In the genomic region with DNA sequence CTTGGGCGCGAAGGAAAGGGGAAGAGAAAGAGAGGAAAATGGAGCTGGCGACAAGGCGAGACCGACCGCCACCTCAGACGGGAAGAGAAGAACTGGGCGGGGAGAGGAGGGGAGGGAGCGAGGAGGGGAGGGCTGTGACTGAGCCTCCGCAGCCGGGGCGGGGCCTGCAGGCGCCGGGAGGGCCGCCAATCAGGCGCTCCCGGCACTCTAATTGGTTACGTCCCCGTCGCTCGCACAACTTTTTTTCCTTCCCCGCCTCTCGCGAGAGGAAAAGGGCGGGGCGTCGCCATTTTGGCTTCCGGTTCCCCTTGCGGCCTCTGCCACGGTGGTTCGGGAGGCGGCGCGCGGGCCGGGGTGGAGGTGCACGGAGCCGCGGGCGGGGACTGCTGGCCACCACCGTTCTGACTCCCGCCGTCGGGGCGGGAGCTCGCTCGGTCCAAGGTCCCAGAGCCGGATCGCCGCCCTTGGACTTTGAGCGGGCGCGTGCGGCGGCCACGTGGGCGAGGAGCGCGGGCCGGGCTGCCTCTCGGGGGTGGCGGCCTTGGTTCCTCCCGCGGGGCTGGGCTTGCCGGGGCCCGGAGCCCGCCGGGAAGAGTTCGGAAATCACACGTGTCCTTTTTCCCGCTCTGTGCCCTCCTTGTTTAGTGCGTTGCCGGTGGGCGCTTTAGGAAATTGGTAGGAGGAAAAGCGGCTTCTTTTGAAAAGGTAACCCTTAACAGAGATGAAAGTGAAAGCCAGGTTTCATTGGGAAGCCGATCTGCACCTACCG, we compare ENCODE assay signal across 8 cellular contexts. TPM values are rescaled to one million over a fixed set of nuclear protein-coding genes. Genes with fewer than 3 reads are reported as not detected.
DNase-seq lines count a peak whose midpoint lies in the region; ATAC-seq, FAIRE-seq and TF ChIP-seq lines count a peak whose summit lies in the region.

TSS of gene GDI2 (minus strand) at position 94 of the 769 bp plus-strand sequence. CDS start 176 bp downstream, outside the sequence.

- FAIRE-seq in HepG2 (lab: Jason Lieb, UNC), result peak; percentile 43

- no peaks in the 10 kb centered on the region for H3K27me3 ChIP-seq in CD4-positive, alpha-beta T cell (ENCODE audit: control insufficient read depth, insufficient read depth, low read length)
- H3K27me3 ChIP-seq in HepG2 (ENCODE audit: control insufficient read depth in 1 of 2, insufficient read depth in 2 of 2, low read length in 2 of 2), result peaks cover 0 to 3% of the 10 kb centered on the region in 2 experiments; a peak in 1 of 5 replicates

- TF ChIP-seq EP300 in HepG2 (IDR thresholded peaks at IDR 0.05; ENCODE audit: low read depth in 2 of 2, low read length in 2 of 2), result peak in 1 of 2 experiments; percentile 72; a peak in 3 of 4 replicates
- peak; percentile 84 for TF ChIP-seq EP300 in HepG2 (CRISPR knock-in tag; IDR thresholded peaks at IDR 0.05; ENCODE audit: borderline replicate concordance)

- intact Hi-C loops in CD4-positive, alpha-beta T cell (cut with DNase I, micrococcal nuclease), result loop anchor here (1.0 to 5.0 kb wide), 6 partner anchors 36 to 129 kb away; partner anchors contain the start of genes TASOR2 (in 2 of the 2) and ANKRD16 (in 1 of the 2)
- intact Hi-C loops in HepG2 (cut with micrococcal nuclease; ENCODE audit: unreplicated experiment), result loop anchor here (5.0 kb wide), 1 partner anchor 74 kb away; the partner anchor contains the start of gene ANKRD16

- no peaks in the 10 kb centered on the region for H3K9me3 ChIP-seq in CD4-positive, alpha-beta T cell (ENCODE audit: control insufficient read depth, low read length)
- H3K9me3 ChIP-seq in HepG2 (ENCODE audit: low read length), result no peaks in the 10 kb centered on the region

- in situ Hi-C loops in HepG2 (cut with HindIII; ENCODE audit: extremely low pct_ligation_motif_present, low pct_unique_long_range_greater_than_20kb), result loop anchor here (10.0 kb wide), 1 partner anchor 61 kb away; no protein-coding TSS in a partner anchor

- peak within 1 kb of the TSS; percentile 97 for H3K27ac ChIP-seq in CD4-positive, alpha-beta T cell (ENCODE audit: low read depth, low read length)
- peak within 1 kb of the TSS; percentile 100 for H3K27ac ChIP-seq in HepG2 (ENCODE audit: extremely low read length, insufficient read depth, low read length)

- H3K27me3 Mint-ChIP-seq in CD4-positive, alpha-beta T cell, result no peaks in the 10 kb centered on the region

- TF ChIP-seq RAD21 in HepG2 (CRISPR knock-in tag; IDR thresholded peaks at IDR 0.05), result peak; percentile 58

- H3K79me2 ChIP-seq in HepG2 (ENCODE audit: insufficient read depth, low read length), result peaks cover 51% of the 10 kb centered on the region

- H3K4me2 ChIP-seq in HepG2 (ENCODE audit: low read depth, low read length), result peak within 1 kb of the TSS; percentile 90

- peaks cover 23% of the 10 kb centered on the region for H3K36me3 Mint-ChIP-seq in CD4-positive, alpha-beta T cell (ENCODE audit: low read depth)

- CTCF ChIA-PET in CD4-positive, alpha-beta T cell (lab: Charles Lee), result interaction anchor here (0.8 to 1.2 kb wide), 3 partner anchors 9 to 76 kb away, joined by 3 read pairs; partner anchors contain the start of genes ANKRD16 and FBH1
- CTCF ChIA-PET in HepG2 (lab: Yijun Ruan, JAX; ENCODE audit: low intra/inter-chr PET ratio, low total read pairs), result no interaction called here

- no TSS peak for BruUV-seq in HepG2 (replicated peaks; lab: Mats Ljungman, UMichigan)

- H3K9me3 Mint-ChIP-seq in CD4-positive, alpha-beta T cell, result no peaks in the 10 kb centered on the region

- no peaks in the 10 kb centered on the region for H3K36me3 ChIP-seq in HepG2 (replicated peaks in 1 of 2; ENCODE audit: control insufficient read depth in 1 of 2, insufficient read depth in 2 of 2, low read length in 2 of 2)

- 1% methylated on average over 29 of the region's 77 CpGs for WGBS in HepG2 (ENCODE audit: low lambda C conversion rate)

- peak; percentile 94 for ATAC-seq in CD4-positive, alpha-beta T cell (ENCODE audit: poor library complexity)
- peak; percentile 73 for ATAC-seq in GM19452 (IDR thresholded peaks at IDR 0.05; ENCODE audit: unreplicated experiment)
- peak; percentile 29 for ATAC-seq in HG03575 (IDR thresholded peaks at IDR 0.05; ENCODE audit: extremely low read depth, insufficient number of reproducible peaks, low FRiP score, unreplicated experiment)
- ATAC-seq in HepG2, result peak; percentile 90

- H4K20me1 ChIP-seq in HepG2 (ENCODE audit: insufficient read depth, low read length), result peaks cover 41% of the 10 kb centered on the region

- peak within 1 kb of the TSS; percentile 95 for H3K4me3 Mint-ChIP-seq in CD4-positive, alpha-beta T cell

- H3K4me3 ChIP-seq in HepG2 (replicated peaks in 1 of 3; ENCODE audit: insufficient read depth in 1 of 3, low read depth in 2 of 3, low read length in 3 of 3), result peak within 1 kb of the TSS; percentile 89 to 100 (median 97)

- H3K9ac ChIP-seq in HepG2 (ENCODE audit: insufficient read depth, low read depth, low read length), result peak within 1 kb of the TSS; percentile 99

- peaks cover 60% of the 10 kb centered on the region for H3K4me1 Mint-ChIP-seq in CD4-positive, alpha-beta T cell (ENCODE audit: low read depth)

- H3K27ac Mint-ChIP-seq in CD4-positive, alpha-beta T cell, result peak within 1 kb of the TSS; percentile 89

- peaks cover 62% of the 10 kb centered on the region for H3K4me1 ChIP-seq in HepG2 (ENCODE audit: insufficient read depth, low read length)

- no peak for TF ChIP-seq CTCF in CD4-positive, alpha-beta T cell (IDR thresholded peaks at IDR 0.05)
- no peak for TF ChIP-seq CTCF in HepG2 (CRISPR knock-in tag; IDR thresholded peaks at IDR 0.05)

- H2AFZ ChIP-seq in HepG2 (ENCODE audit: low read length), result no peak within 1 kb of the TSS

- peak; percentile 93 to 95 for TF ChIP-seq POLR2A in HepG2 (IDR thresholded peaks at IDR 0.05; ENCODE audit: insufficient read depth in 1 of 2, low read depth in 2 of 2, low read length in 2 of 2)

- peak; percentile 92 to 97 (median 94) for DNase-seq in CD4-positive, alpha-beta T cell
- DNase-seq in NCI-H82 (lab: John Stamatoyannopoulos, UW), result peak; percentile 97
- DNase-seq in activated CD4-positive, alpha-beta T cell treated with anti-CD3 and anti-CD28 coated beads, Interleukin-2, amount 50 U/mL, for 48 hours, result peak; percentile 96 to 97
- peak; percentile 96 for DNase-seq in dermis blood vessel endothelial cell
- DNase-seq in HepG2 (ENCODE audit: low spot score), result peak; percentile 94
- DNase-seq in stimulated activated CD4-positive, alpha-beta T cell treated with anti-CD3 and anti-CD28 coated beads, Interleukin-2, amount 100 ng/mL, for 48 hours, result peak; percentile 94 to 95

- POLR2A ChIA-PET in CD4-positive, alpha-beta T cell (lab: Charles Lee), result interaction anchor here (0.6 to 2.6 kb wide), 21 partner anchors 10 to 1974 kb away, joined by 3 to 29 read pairs (median 4); partner anchors contain the start of genes ANKRD16, ATP5F1C, FBH1 and IL15RA
- POLR2A ChIA-PET in HepG2 (lab: Yijun Ruan, JAX), result interaction anchor here (0.7 to 2.3 kb wide), 26 partner anchors 9 to 367 kb away, joined by 3 to 28 read pairs (median 4); partner anchors contain the start of genes ANKRD16, FBH1 and TASOR2

TF ChIP-seq in HepG2, 621 proteins besides CTCF, POLR2A, EP300 and RAD21 (continues in another document):
- peak; percentile 89 for TF ChIP-seq ZNF552 (CRISPR knock-in tag; IDR thresholded peaks at IDR 0.05; ENCODE audit: borderline replicate concordance)
- peak; percentile 7 for TF ChIP-seq CBX1 (IDR thresholded peaks at IDR 0.05; ENCODE audit: low read depth)
- TF ChIP-seq CBX5 (CRISPR knock-in tag; IDR thresholded peaks at IDR 0.05; ENCODE audit: borderline replicate concordance), result peak; percentile 46; the same call in 1 of the 2 replicates
- no peak for TF ChIP-seq NR2F6 (IDR thresholded peaks at IDR 0.05)
- TF ChIP-seq NR2F6 (CRISPR knock-in tag; IDR thresholded peaks at IDR 0.05), result peak; percentile 44; the same call in 1 of the 2 replicates
- TF ChIP-seq AGO2 (optimal IDR thresholded peaks at IDR 0.05; ENCODE audit: low read depth, low read length), result peak; percentile 85
- TF ChIP-seq ZNF17 (CRISPR knock-in tag; IDR thresholded peaks at IDR 0.05), result no peak
- peak; percentile 56; the same call in 1 of the 2 replicates for TF ChIP-seq HIVEP1 (CRISPR knock-in tag; IDR thresholded peaks at IDR 0.05)
- peak; percentile 96 for TF ChIP-seq ESRRA (CRISPR knock-in tag; IDR thresholded peaks at IDR 0.05; ENCODE audit: low read depth)
- TF ChIP-seq NFRKB (IDR thresholded peaks at IDR 0.05), result no peak
- TF ChIP-seq GFI1 (CRISPR knock-in tag; IDR thresholded peaks at IDR 0.05; ENCODE audit: borderline replicate concordance), result peak; percentile 81; the same call in 1 of the 2 replicates
- TF ChIP-seq ZNF713 (CRISPR knock-in tag; IDR thresholded peaks at IDR 0.05), result peak; percentile 91; the same call in 1 of the 2 replicates
- TF ChIP-seq NFE2L1 (CRISPR knock-in tag; IDR thresholded peaks at IDR 0.05; ENCODE audit: borderline replicate concordance), result no peak
- TF ChIP-seq PHF5A (CRISPR knock-in tag; IDR thresholded peaks at IDR 0.05; ENCODE audit: low read depth, unreplicated experiment), result peak; percentile 78

RNA-seq across cellular contexts. Expression of gene GDI2, which starts in this region (rescaled TPM):
- total RNA-seq in CD4-positive, alpha-beta T cell, result 10 to 100 TPM; 78.1 to 82.3 TPM
- total RNA-seq in dermis blood vessel endothelial cell (581 and 665 TPM in 2 replicates), HepG2 (2016; rRNA removed; fragmentation: Illumina TruSeq; extraction: Trizol) (477 and 756 TPM in 2 replicates)
- total RNA-seq in HepG2 (2016; cell fraction: cytosol; rRNA removed; fragmentation: Illumina TruSeq; extraction: Trizol; ENCODE audit: low read depth), result 312 and 326 TPM in 2 replicates
- 471 and 770 TPM in 2 replicates for total RNA-seq in HepG2 (2016; cell fraction: insoluble cytoplasmic fraction; rRNA removed; fragmentation: Illumina TruSeq; extraction: Trizol)
- 290 and 338 TPM in 2 replicates for total RNA-seq in HepG2 (2016; cell fraction: membrane; rRNA removed; fragmentation: Illumina TruSeq; extraction: Trizol)
- 188 and 200 TPM in 2 replicates for total RNA-seq in HepG2 (2016; cell fraction: nucleus; rRNA removed; fragmentation: Illumina TruSeq; extraction: Trizol)
- polyA plus RNA-seq in HepG2 (2011; rRNA removed), result 118 and 153 TPM in 2 replicates
- 141 and 159 TPM in 2 replicates for polyA plus RNA-seq in HepG2 (2011; cell fraction: cytosol; rRNA removed)
- polyA plus RNA-seq in HepG2 (2011; cell fraction: nucleus; rRNA removed), result 45.6 and 58.6 TPM in 2 replicates
- 245 and 302 TPM in 2 replicates for polyA plus RNA-seq in HepG2 (2012)
- 68.6 and 71.1 TPM in 2 replicates for polyA plus RNA-seq in HepG2 (2016; cell fraction: cytosol; fragmentation: Illumina TruSeq; extraction: Trizol; ENCODE audit: low read depth)
- polyA plus RNA-seq in HepG2 (2016; cell fraction: insoluble cytoplasmic fraction; fragmentation: Illumina TruSeq; extraction: Trizol; ENCODE audit: low read depth), result 588 and 612 TPM in 2 replicates
- polyA plus RNA-seq in HepG2 (2016; cell fraction: membrane; fragmentation: Illumina TruSeq; extraction: Trizol; ENCODE audit: low read depth), result 141 and 156 TPM in 2 replicates
- polyA plus RNA-seq in HepG2 (2016; cell fraction: nucleus; fragmentation: Illumina TruSeq; extraction: Trizol; ENCODE audit: insufficient read depth, low read depth), result 190 and 195 TPM in 2 replicates
- 88.7 and 522 TPM in 2 replicates for polyA minus RNA-seq in HepG2 (2011; rRNA and poly(A)+ RNA removed; ENCODE audit: low replicate concordance)
- polyA minus RNA-seq in HepG2 (2011; cell fraction: cytosol; rRNA and poly(A)+ RNA removed), result 285 and 334 TPM in 2 replicates
- polyA minus RNA-seq in HepG2 (2011; cell fraction: nucleus; rRNA and poly(A)+ RNA removed), result 112 and 162 TPM in 2 replicates

Comparison
In these comparisons a context has a peak if more than half of its experiments do, and no peak if none do; other contexts are left out.
1. Peak in every context shown above with its lines: DNase-seq, ATAC-seq, H3K4me3 ChIP-seq and H3K27ac ChIP-seq.
2. ATAC-seq: peak in every context shown above with its lines; median percentile 94 in CD4-positive, alpha-beta T cell; 90 in HepG2; 73 in GM19452; 29 in HG03575.